In genomic region chr12:49917788-49918173, GRCh38 we compare ENCODE assay signal across 1 cellular context.
TF ChIP-seq lines count a peak whose summit lies in the region.

No MANE protein-coding gene starts in this region.

TF ChIP-seq in IMR-90, 13 proteins besides CTCF, POLR2A, EP300 and RAD21 (continued from another document):
- no peak for TF ChIP-seq USF2 (IDR thresholded peaks at IDR 0.05; ENCODE audit: low read depth, low read length)
- no peak for TF ChIP-seq FOS (IDR thresholded peaks at IDR 0.05; ENCODE audit: low read depth, low read length)
- TF ChIP-seq ELK1 (IDR thresholded peaks at IDR 0.05; ENCODE audit: borderline replicate concordance, low read depth, low read length): no peak
- no peak for TF ChIP-seq CHD1 (IDR thresholded peaks at IDR 0.05; ENCODE audit: low read depth, low read length)
